Comparison of ENCODE assay signal across 1 cellular context in genomic region chr20:35251613-35251940, GRCh38.
TF ChIP-seq lines count a peak whose summit lies in the region.

No MANE protein-coding gene starts in this region.

TF ChIP-seq in SK-N-SH, 30 proteins besides CTCF, POLR2A, EP300 and RAD21 (continued from another document):
- no peak for TF ChIP-seq IRF3 (IDR thresholded peaks at IDR 0.05; ENCODE audit: low read depth, low read length)
